Comparison of ENCODE assay signal across 25 cellular contexts in the genomic region with DNA sequence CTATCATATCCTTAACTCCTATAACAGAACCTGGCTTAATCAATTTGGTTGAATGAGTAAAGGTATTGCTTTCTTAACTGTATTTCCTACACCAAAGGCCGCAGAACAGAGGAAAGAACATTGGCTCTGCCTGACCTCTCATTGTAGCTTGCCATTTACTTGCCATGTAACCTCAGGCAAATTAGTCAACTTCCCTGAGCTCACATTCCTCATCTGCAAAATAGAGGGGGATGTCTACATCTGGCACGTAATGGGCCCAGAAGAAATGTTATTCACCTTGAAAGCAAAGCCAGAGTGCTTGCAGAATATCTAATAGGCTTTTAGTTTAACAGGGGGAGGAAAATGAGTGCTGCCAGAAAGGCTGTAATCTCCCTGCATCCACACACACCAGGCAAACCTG. TPM values are rescaled to one million over a fixed set of nuclear protein-coding genes. Genes with fewer than 3 reads are reported as not detected.
A peak's percentile ranks its signal among the peaks of the same experiment; 100 is the strongest.
DNase-seq lines count a peak whose midpoint lies in the region; ATAC-seq and TF ChIP-seq lines count a peak whose summit lies in the region.
"Had no signal": no experiment of that assay in that cellular context is flagged by ENCODE, and none has a peak within 500 bp of the region (broad histone marks: within the 10 kb centered on the region; RNA-seq: fewer than 3 reads in every experiment).

No MANE protein-coding gene starts in this region.

- no peak for ATAC-seq in HG03521 (IDR thresholded peaks at IDR 0.05; ENCODE audit: unreplicated experiment)

- TF ChIP-seq EP300 in sigmoid colon (IDR thresholded peaks at IDR 0.05): no peak

- no peaks in the 10 kb centered on the region for H3K36me3 ChIP-seq in sigmoid colon
- H3K36me3 ChIP-seq: left ventricle myocardium inferior, SJSA1, upper lobe of left lung had no signal

- TF ChIP-seq POLR2A in sigmoid colon (IDR thresholded peaks at IDR 0.05): no peak

- no peaks in the 10 kb centered on the region for H3K9me3 ChIP-seq in sigmoid colon
- H3K9me3 ChIP-seq: left ventricle myocardium inferior, SJSA1, upper lobe of left lung had no signal

- TF ChIP-seq CTCF in cardiac fibroblast (IDR thresholded peaks at IDR 0.05; ENCODE audit: low read depth, low read length) (no peak), sigmoid colon (IDR thresholded peaks at IDR 0.05) (no peak)

- no peak overlapping the region for H3K27ac ChIP-seq in sigmoid colon
- H3K27ac ChIP-seq: left ventricle myocardium inferior, PC-9, SJSA1, upper lobe of left lung had no signal

- H3K4me3 ChIP-seq in cardiac fibroblast (replicated peaks in 1 of 2; ENCODE audit: low read depth in 2 of 2, low read length in 2 of 2): no peak overlapping the region
- H3K4me3 ChIP-seq in sigmoid colon: no peak overlapping the region
- H3K4me3 ChIP-seq: left ventricle myocardium inferior, PC-9, SJSA1, upper lobe of left lung had no signal

- H3K4me1 ChIP-seq in sigmoid colon: peaks cover 0 to 23% (median 15%) of the 10 kb centered on the region in 4 donors

- DNase-seq in EH (ENCODE audit: low read depth): peak; percentile 82
- DNase-seq in NCI-H526 treated with DMSO at 0.1 percent for 48 hours (lab: John Stamatoyannopoulos, UW): peak; percentile 96
- DNase-seq in cardiac fibroblast (ENCODE audit: low read depth in 2 of 2): peak; percentile 46 to 56
- DNase-seq in kidney tubule cell (ENCODE audit: low spot score): peak; percentile 47
- DNase-seq in H4 (ENCODE audit: low spot score): no peak
- no peak for DNase-seq in HT-29 (ENCODE audit: low spot score)
- no peak for DNase-seq in sigmoid colon
- DNase-seq: ACHN; activated naive CD4-positive, alpha-beta T cell treated with anti-CD3 and anti-CD28 coated beads, Interleukin-2, amount 10 ng/mL, durations not matched to agents 7 days and 5 days; activated T-cell treated with anti-CD3 and anti-CD28 coated beads, Interleukin-2, amount 50 U/mL, for 48 hours; anterior cingulate cortex; cerebellar nuclear complex; effector CD4-positive, alpha-beta T cell; KG1; left ventricle myocardium inferior; NCI-H187; nephron progenitor cell; PC-9; T-helper 1 cell; upper lobe of left lung had no signal

- H3K27me3 ChIP-seq in sigmoid colon: no peaks in the 10 kb centered on the region
- H3K27me3 ChIP-seq: SJSA1, upper lobe of left lung had no signal

- intact Hi-C loops in sigmoid colon (cut with DNase I): loop anchor here (5.0 to 10.0 kb wide), 4 partner anchors 48 to 208 kb away; partner anchors contain the start of gene LAMC1

- 90 to 92% methylated on average over 2 of the region's 2 CpGs for WGBS in sigmoid colon, 2 donors

RNA-seq across cellular contexts. Expression of gene LAMC2, which starts 44.3 kb away (rescaled TPM):
- total RNA-seq in H4 (2014; rRNA removed; shearing (Covaris generic)): 0.10 TPM in 1 of 2 replicates, not detected in the other
- 4.3 and 5.0 TPM in 2 replicates for total RNA-seq in HT-29 (2014; rRNA removed; shearing (Covaris generic))
- total RNA-seq in sigmoid colon: 1 to 10 TPM; 2.6 to 5.0 (median 3.7) TPM
- 10 to 100 TPM in 1 of 3 donors, 1 to 10 TPM in 2; 4.2 to 24.0 (median 4.8) TPM for polyA plus RNA-seq in sigmoid colon
- total RNA-seq: activated CD8-positive, alpha-beta memory T cell treated with anti-CD3 and anti-CD28 coated beads for 36 hours; mononuclear cell had no signal
- polyA plus RNA-seq: CD14-positive monocyte had no signal

Comparison
In these comparisons a context has a peak if more than half of its experiments do, and no peak if none do; other contexts are left out.
1. DNase-seq: peak in EH (single experiment), NCI-H526 treated with DMSO at 0.1 percent for 48 hours (single experiment), cardiac fibroblast (2 of 2) and kidney tubule cell (single experiment); none in H4 (single experiment), HT-29 (single experiment) and sigmoid colon (single experiment).